In the genomic region with DNA sequence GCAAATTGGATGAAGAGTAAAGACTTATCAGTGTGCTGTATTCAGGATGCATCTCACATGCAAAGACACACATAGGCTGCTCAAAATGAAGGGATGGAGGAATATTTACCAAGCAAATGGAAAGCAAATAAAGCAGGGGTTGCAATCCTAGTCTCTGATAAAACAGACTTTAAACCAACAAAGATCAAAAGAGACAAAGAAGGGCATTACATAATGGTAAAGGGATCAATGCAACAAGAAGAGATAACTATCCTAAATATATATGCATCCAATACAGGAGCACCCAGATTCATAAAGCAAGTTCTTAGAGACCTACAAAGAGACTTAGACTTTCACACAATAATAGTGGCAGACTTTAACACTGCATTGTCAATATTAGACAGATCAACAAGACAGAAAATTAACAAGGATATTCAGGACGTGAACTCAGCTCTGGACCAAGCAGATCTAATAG, we compare ENCODE assay signal across 1 cellular context.
A peak's percentile ranks its signal among the peaks of the same experiment; 100 is the strongest.
TF ChIP-seq lines count a peak whose summit lies in the region.

No MANE protein-coding gene starts in this region.

TF ChIP-seq in HepG2, 621 proteins besides CTCF, POLR2A, EP300 and RAD21 (continued from another document):
- TF ChIP-seq, protein P1, sequence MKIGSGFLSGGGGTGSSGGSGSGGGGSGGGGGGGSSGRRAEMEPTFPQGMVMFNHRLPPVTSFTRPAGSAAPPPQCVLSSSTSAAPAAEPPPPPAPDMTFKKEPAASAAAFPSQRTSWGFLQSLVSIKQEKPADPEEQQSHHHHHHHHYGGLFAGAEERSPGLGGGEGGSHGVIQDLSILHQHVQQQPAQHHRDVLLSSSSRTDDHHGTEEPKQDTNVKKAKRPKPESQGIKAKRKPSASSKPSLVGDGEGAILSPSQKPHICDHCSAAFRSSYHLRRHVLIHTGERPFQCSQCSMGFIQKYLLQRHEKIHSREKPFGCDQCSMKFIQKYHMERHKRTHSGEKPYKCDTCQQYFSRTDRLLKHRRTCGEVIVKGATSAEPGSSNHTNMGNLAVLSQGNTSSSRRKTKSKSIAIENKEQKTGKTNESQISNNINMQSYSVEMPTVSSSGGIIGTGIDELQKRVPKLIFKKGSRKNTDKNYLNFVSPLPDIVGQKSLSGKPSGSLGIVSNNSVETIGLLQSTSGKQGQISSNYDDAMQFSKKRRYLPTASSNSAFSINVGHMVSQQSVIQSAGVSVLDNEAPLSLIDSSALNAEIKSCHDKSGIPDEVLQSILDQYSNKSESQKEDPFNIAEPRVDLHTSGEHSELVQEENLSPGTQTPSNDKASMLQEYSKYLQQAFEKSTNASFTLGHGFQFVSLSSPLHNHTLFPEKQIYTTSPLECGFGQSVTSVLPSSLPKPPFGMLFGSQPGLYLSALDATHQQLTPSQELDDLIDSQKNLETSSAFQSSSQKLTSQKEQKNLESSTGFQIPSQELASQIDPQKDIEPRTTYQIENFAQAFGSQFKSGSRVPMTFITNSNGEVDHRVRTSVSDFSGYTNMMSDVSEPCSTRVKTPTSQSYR (CRISPR knock-in tag; IDR thresholded peaks at IDR 0.05; ENCODE audit: borderline replicate concordance) = peak; percentile 50; the same call in 1 of the 2 replicates
- TF ChIP-seq NFYC (CRISPR knock-in tag; IDR thresholded peaks at IDR 0.05) (0 out of 2 replicates have a peak, but pooled peaks have one; percentile 15), ZMYM2 (CRISPR knock-in tag; IDR thresholded peaks at IDR 0.05) (peak; percentile 69), PHF5A (CRISPR knock-in tag; IDR thresholded peaks at IDR 0.05; ENCODE audit: low read depth, unreplicated experiment) (peak; percentile 63), NKX3-1 (CRISPR knock-in tag; IDR thresholded peaks at IDR 0.05) (peak; percentile 89), ZNF749 (CRISPR knock-in tag; IDR thresholded peaks at IDR 0.05; ENCODE audit: borderline replicate concordance) (peak; percentile 68; the same call in 1 of the 2 replicates), ZNF331 (CRISPR knock-in tag; IDR thresholded peaks at IDR 0.05) (peak; percentile 70; the same call in 1 of the 2 replicates), ZNF12 (CRISPR knock-in tag; IDR thresholded peaks at IDR 0.05) (peak; percentile 79; the same call in 1 of the 2 replicates), MEF2D (CRISPR knock-in tag; IDR thresholded peaks at IDR 0.05) (peak; percentile 94), SP5 (CRISPR knock-in tag; IDR thresholded peaks at IDR 0.05; ENCODE audit: borderline replicate concordance, low read depth) (peak; percentile 74), ZNF292 (CRISPR knock-in tag; IDR thresholded peaks at IDR 0.05; ENCODE audit: borderline replicate concordance, low read depth) (peak; percentile 74; the same call in 1 of the 2 replicates)
- TF ChIP-seq, protein P2, sequence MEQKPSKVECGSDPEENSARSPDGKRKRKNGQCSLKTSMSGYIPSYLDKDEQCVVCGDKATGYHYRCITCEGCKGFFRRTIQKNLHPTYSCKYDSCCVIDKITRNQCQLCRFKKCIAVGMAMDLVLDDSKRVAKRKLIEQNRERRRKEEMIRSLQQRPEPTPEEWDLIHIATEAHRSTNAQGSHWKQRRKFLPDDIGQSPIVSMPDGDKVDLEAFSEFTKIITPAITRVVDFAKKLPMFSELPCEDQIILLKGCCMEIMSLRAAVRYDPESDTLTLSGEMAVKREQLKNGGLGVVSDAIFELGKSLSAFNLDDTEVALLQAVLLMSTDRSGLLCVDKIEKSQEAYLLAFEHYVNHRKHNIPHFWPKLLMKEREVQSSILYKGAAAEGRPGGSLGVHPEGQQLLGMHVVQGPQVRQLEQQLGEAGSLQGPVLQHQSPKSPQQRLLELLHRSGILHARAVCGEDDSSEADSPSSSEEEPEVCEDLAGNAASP (CRISPR knock-in tag; IDR thresholded peaks at IDR 0.05; ENCODE audit: borderline replicate concordance) = peak; percentile 81; the same call in 1 of the 2 replicates
- TF ChIP-seq, protein P3, sequence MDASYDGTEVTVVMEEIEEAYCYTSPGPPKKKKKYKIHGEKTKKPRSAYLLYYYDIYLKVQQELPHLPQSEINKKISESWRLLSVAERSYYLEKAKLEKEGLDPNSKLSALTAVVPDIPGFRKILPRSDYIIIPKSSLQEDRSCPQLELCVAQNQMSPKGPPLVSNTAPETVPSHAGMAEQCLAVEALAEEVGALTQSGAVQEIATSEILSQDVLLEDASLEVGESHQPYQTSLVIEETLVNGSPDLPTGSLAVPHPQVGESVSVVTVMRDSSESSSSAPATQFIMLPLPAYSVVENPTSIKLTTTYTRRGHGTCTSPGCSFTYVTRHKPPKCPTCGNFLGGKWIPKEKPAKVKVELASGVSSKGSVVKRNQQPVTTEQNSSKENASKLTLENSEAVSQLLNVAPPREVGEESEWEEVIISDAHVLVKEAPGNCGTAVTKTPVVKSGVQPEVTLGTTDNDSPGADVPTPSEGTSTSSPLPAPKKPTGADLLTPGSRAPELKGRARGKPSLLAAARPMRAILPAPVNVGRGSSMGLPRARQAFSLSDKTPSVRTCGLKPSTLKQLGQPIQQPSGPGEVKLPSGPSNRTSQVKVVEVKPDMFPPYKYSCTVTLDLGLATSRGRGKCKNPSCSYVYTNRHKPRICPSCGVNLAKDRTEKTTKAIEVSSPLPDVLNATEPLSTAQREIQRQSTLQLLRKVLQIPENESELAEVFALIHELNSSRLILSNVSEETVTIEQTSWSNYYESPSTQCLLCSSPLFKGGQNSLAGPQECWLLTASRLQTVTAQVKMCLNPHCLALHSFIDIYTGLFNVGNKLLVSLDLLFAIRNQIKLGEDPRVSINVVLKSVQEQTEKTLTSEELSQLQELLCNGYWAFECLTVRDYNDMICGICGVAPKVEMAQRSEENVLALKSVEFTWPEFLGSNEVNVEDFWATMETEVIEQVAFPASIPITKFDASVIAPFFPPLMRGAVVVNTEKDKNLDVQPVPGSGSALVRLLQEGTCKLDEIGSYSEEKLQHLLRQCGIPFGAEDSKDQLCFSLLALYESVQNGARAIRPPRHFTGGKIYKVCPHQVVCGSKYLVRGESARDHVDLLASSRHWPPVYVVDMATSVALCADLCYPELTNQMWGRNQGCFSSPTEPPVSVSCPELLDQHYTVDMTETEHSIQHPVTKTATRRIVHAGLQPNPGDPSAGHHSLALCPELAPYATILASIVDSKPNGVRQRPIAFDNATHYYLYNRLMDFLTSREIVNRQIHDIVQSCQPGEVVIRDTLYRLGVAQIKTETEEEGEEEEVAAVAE (CRISPR knock-in tag; IDR thresholded peaks at IDR 0.05; ENCODE audit: borderline replicate concordance) = 0 out of 2 replicates have a peak, but pooled peaks have one; percentile 34
- TF ChIP-seq, protein P4, sequence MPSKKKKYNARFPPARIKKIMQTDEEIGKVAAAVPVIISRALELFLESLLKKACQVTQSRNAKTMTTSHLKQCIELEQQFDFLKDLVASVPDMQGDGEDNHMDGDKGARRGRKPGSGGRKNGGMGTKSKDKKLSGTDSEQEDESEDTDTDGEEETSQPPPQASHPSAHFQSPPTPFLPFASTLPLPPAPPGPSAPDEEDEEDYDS (CRISPR knock-in tag; IDR thresholded peaks at IDR 0.05) = peak; percentile 37
